ENCODE assay signal across 9 cellular contexts in the genomic region with DNA sequence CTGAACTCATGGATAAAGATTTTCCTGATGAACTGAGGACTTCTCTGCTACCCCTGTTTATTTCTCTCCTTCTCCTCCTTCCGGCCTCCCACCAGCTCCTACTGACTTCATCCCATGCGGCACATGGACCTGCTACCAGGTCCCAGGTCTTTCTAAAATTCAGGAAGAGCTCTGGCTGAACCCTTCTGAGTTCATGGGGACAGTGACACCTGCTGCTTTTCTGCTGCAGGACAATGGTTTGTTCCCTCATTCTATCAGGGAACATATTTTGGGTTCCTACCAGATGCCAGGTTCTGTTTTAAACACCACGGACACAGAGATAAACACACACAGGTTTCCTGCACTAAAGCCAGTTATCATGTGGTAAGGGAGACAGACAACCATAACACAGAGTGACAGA.
DNase-seq lines count a peak whose midpoint lies in the region; ATAC-seq and TF ChIP-seq lines count a peak whose summit lies in the region.
"Had no signal": no experiment of that assay in that cellular context is flagged by ENCODE, and none has a peak within 500 bp of the region (broad histone marks: within the 10 kb centered on the region; RNA-seq: fewer than 3 reads in every experiment).

No MANE protein-coding gene starts in this region.

- TF ChIP-seq EP300 in upper lobe of left lung (IDR thresholded peaks at IDR 0.05): no peak

- H3K27me3 ChIP-seq in upper lobe of left lung: no peaks in the 10 kb centered on the region

- H3K36me3 ChIP-seq in upper lobe of left lung: no peaks in the 10 kb centered on the region

- H3K4me1 ChIP-seq in upper lobe of left lung: no peaks in the 10 kb centered on the region

- no peak overlapping the region for H3K27ac ChIP-seq in VCaP
- H3K27ac ChIP-seq in upper lobe of left lung: no peak overlapping the region

- no peak overlapping the region for H3K4me3 ChIP-seq in upper lobe of left lung

- DNase-seq in NCI-H510A treated with DMSO at 0.1 percent for 48 hours (lab: John Stamatoyannopoulos, UW) (peak; percentile 37), NCI-H510A (lab: John Stamatoyannopoulos, UW) (no peak), iPS-NIHi7 (ENCODE audit: extremely low spot score) (peak; percentile 64), upper lobe of left lung (no peak), NCI-H1417 treated with DMSO at 0.1 percent for 48 hours (lab: John Stamatoyannopoulos, UW) (no peak), amniotic stem cell (lab: John Stamatoyannopoulos, UW) (no peak)
- no peak for DNase-seq in activated CD4-positive, alpha-beta T cell treated with anti-CD3 and anti-CD28 coated beads, Interleukin-2, amount 50 U/mL, for 1 hour
- DNase-seq: activated CD8-positive, alpha-beta T cell treated with anti-CD3 and anti-CD28 coated beads for 36 hours had no signal

- 56 to 59% methylated on average over 3 of the region's 3 CpGs for WGBS in upper lobe of left lung, 2 donors

- TF ChIP-seq POLR2A in upper lobe of left lung (IDR thresholded peaks at IDR 0.05): no peak

- no peak for ATAC-seq in upper lobe of left lung (ENCODE audit: low FRiP score in 2 of 2)
- ATAC-seq: activated CD8-positive, alpha-beta T cell treated with anti-CD3 and anti-CD28 coated beads for 36 hours had no signal

- TF ChIP-seq CTCF in VCaP (conservative IDR thresholded peaks at IDR 0.05): peak; percentile 75
- peak in 5 of 6 experiments; percentile 37 to 65 (median 56) for TF ChIP-seq CTCF in upper lobe of left lung (IDR thresholded peaks at IDR 0.05)

- no peaks in the 10 kb centered on the region for H3K9me3 ChIP-seq in upper lobe of left lung

Comparison
In these comparisons a context has a peak if more than half of its experiments do, and no peak if none do; other contexts are left out.
1. DNase-seq: peak in NCI-H510A treated with DMSO at 0.1 percent for 48 hours (single experiment) and iPS-NIHi7 (single experiment); none in NCI-H510A (single experiment), upper lobe of left lung (0 of 2), NCI-H1417 treated with DMSO at 0.1 percent for 48 hours (single experiment), amniotic stem cell (single experiment) and activated CD4-positive, alpha-beta T cell treated with anti-CD3 and anti-CD28 coated beads, Interleukin-2, amount 50 U/mL, for 1 hour (single experiment).